ENCODE assay signal across 17 cellular contexts in genomic region chr2:22995576-22995975, GRCh38.
DNase-seq lines count a peak whose midpoint lies in the region; ATAC-seq and TF ChIP-seq lines count a peak whose summit lies in the region.
"Had no signal": no experiment of that assay in that cellular context is flagged by ENCODE, and none has a peak within 500 bp of the region (broad histone marks: within the 10 kb centered on the region; RNA-seq: fewer than 3 reads in every experiment).

No MANE protein-coding gene starts in this region.

- TF ChIP-seq CTCF in WERI-Rb-1 (IDR thresholded peaks at IDR 0.05; ENCODE audit: low read depth, low read length) = no peak

- H3K4ac ChIP-seq in trophoblast cell (ENCODE audit: low read depth, low read length) = no peak overlapping the region

- peak overlapping the region; percentile 75 for H3K9ac ChIP-seq in trophoblast cell (ENCODE audit: low read length)

- H3K27ac ChIP-seq in WERI-Rb-1 = peak overlapping the region; percentile 74
- no peak overlapping the region for H3K27ac ChIP-seq in trophoblast cell (ENCODE audit: low read depth, low read length)
- H3K27ac ChIP-seq: HL-60 had no signal

- H3K23ac ChIP-seq in trophoblast cell (ENCODE audit: low read length) = no peak overlapping the region

- H2AK5ac ChIP-seq in trophoblast cell (ENCODE audit: low read length) = no peak overlapping the region

- H2BK12ac ChIP-seq in trophoblast cell (ENCODE audit: low read length) = no peak overlapping the region

- no peak overlapping the region for H4K91ac ChIP-seq in trophoblast cell (ENCODE audit: low read depth, low read length)

- H3K4me3 ChIP-seq in WERI-Rb-1 (ENCODE audit: low read depth, low read length) (peak overlapping the region; percentile 3; the same call in 1 of the 2 replicates), trophoblast cell (ENCODE audit: low read depth, low read length) (no peak overlapping the region)
- H3K4me3 ChIP-seq: HAP-1 had no signal

- peak; percentile 69 for DNase-seq in D341Med (ENCODE audit: low spot score)
- peak; percentile 78 for DNase-seq in NCI-H524 treated with DMSO at 0.1 percent for 48 hours (lab: John Stamatoyannopoulos, UW)
- peak; percentile 93 for DNase-seq in WERI-Rb-1
- no peak for DNase-seq in trophoblast cell
- DNase-seq in Kasumi-1 (lab: John Stamatoyannopoulos, UW) = no peak
- no peak for DNase-seq in NOMO-1 treated with DMSO at 0.1 percent for 48 hours (lab: John Stamatoyannopoulos, UW; ENCODE audit: unreplicated experiment)
- DNase-seq: ACHN; C1 segment of cervical spinal cord; Calu3; CD4-positive, alpha-beta T cell; DMS153; DMS79 treated with DMSO at 0.1 percent for 48 hours; EL; GDM1 had no signal

- H2BK120ac ChIP-seq in trophoblast cell (ENCODE audit: insufficient read depth, low read length, poor library complexity) = no peak overlapping the region

- no peak for ATAC-seq in GM18868 (IDR thresholded peaks at IDR 0.05; ENCODE audit: unreplicated experiment)

- no peak overlapping the region for H2BK5ac ChIP-seq in trophoblast cell (ENCODE audit: low read depth, low read length, poor library complexity)

- no peaks in the 10 kb centered on the region for H3K36me3 ChIP-seq in WERI-Rb-1
- no peaks in the 10 kb centered on the region for H3K36me3 ChIP-seq in trophoblast cell (ENCODE audit: control insufficient read depth in 1 of 2, insufficient read depth in 2 of 2, low read length in 2 of 2)
- H3K36me3 ChIP-seq: HAP-1 had no signal

- H4K12ac ChIP-seq in trophoblast cell (ENCODE audit: low read depth, low read length) = no peak overlapping the region

- no peaks in the 10 kb centered on the region for H3K79me2 ChIP-seq in trophoblast cell (ENCODE audit: control insufficient read depth, insufficient read depth, low read length, poor library complexity)

- no peak overlapping the region for H3K14ac ChIP-seq in trophoblast cell (ENCODE audit: low read length)

- no CpG with 5 or more reads among the region's 3 CpGs for WGBS in trophoblast cell (ENCODE audit: extremely low coverage, insufficient coverage, insufficient read length)

- no peak overlapping the region for H4K8ac ChIP-seq in trophoblast cell (ENCODE audit: low read depth, low read length)

- H3K79me1 ChIP-seq in trophoblast cell (ENCODE audit: low read length) = no peaks in the 10 kb centered on the region

- no peak overlapping the region for H3K18ac ChIP-seq in trophoblast cell (ENCODE audit: low read length)

- H3K9me3 ChIP-seq in WERI-Rb-1 (ENCODE audit: severe bottlenecking) = no peaks in the 10 kb centered on the region
- no peaks in the 10 kb centered on the region for H3K9me3 ChIP-seq in trophoblast cell (ENCODE audit: insufficient read depth, low read depth, low read length)
- H3K9me3 ChIP-seq: HAP-1 had no signal

- no peaks in the 10 kb centered on the region for H3K4me1 ChIP-seq in trophoblast cell (ENCODE audit: control insufficient read depth in 1 of 2, insufficient read depth in 2 of 2, low read length in 2 of 2)
- H3K4me1 ChIP-seq: HAP-1 had no signal

- no peak overlapping the region for H3K4me2 ChIP-seq in trophoblast cell (ENCODE audit: low read length)

- no peak overlapping the region for H2AFZ ChIP-seq in trophoblast cell (ENCODE audit: insufficient read depth, low read length, poor library complexity)

- no peaks in the 10 kb centered on the region for H3K27me3 ChIP-seq in WERI-Rb-1 (ENCODE audit: insufficient read depth, low read depth, severe bottlenecking)
- no peaks in the 10 kb centered on the region for H3K27me3 ChIP-seq in trophoblast cell (ENCODE audit: insufficient read depth, low read length)

Comparison
In these comparisons a context has a peak if more than half of its experiments do, and no peak if none do; other contexts are left out.
1. DNase-seq: peak in D341Med (single experiment), NCI-H524 treated with DMSO at 0.1 percent for 48 hours (single experiment) and WERI-Rb-1 (single experiment); none in trophoblast cell (0 of 2), Kasumi-1 (0 of 2) and NOMO-1 treated with DMSO at 0.1 percent for 48 hours (single experiment).